Comparison of ENCODE assay signal across 1 cellular context in the genomic region with DNA sequence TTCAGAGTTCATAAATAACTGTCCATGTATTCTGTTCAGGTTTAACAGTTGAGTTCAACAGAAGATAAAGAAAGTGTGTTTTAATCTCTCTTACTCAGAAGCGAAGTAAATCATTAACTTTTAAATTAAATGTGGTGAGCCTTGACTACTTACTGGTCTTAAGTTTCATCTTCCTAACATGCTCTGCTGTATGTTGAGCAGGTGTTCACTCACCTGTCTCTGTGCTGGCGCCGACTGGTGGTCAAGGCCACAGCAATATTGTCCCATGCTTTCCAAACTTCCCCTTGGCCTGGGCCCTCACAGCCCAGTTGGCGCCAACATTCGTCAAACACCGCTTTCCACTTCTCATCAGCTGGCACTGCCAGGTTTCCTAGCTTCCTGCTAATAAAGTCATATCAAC.
TF ChIP-seq lines count a peak whose summit lies in the region.

No MANE protein-coding gene starts in this region.

TF ChIP-seq in GM12878, 131 proteins besides CTCF, POLR2A, EP300 and RAD21:
- TF ChIP-seq TAF1 (IDR thresholded peaks at IDR 0.05; ENCODE audit: borderline replicate concordance, low read depth, low read length): no peak
- TF ChIP-seq, protein P1, sequence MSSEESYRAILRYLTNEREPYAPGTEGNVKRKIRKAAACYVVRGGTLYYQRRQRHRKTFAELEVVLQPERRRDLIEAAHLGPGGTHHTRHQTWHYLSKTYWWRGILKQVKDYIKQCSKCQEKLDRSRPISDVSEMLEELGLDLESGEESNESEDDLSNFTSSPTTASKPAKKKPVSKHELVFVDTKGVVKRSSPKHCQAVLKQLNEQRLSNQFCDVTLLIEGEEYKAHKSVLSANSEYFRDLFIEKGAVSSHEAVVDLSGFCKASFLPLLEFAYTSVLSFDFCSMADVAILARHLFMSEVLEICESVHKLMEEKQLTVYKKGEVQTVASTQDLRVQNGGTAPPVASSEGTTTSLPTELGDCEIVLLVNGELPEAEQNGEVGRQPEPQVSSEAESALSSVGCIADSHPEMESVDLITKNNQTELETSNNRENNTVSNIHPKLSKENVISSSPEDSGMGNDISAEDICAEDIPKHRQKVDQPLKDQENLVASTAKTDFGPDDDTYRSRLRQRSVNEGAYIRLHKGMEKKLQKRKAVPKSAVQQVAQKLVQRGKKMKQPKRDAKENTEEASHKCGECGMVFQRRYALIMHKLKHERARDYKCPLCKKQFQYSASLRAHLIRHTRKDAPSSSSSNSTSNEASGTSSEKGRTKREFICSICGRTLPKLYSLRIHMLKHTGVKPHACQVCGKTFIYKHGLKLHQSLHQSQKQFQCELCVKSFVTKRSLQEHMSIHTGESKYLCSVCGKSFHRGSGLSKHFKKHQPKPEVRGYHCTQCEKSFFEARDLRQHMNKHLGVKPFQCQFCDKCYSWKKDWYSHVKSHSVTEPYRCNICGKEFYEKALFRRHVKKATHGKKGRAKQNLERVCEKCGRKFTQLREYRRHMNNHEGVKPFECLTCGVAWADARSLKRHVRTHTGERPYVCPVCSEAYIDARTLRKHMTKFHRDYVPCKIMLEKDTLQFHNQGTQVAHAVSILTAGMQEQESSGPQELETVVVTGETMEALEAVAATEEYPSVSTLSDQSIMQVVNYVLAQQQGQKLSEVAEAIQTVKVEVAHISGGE (CRISPR knock-in tag; IDR thresholded peaks at IDR 0.05): no peak
- no peak for TF ChIP-seq NBN (IDR thresholded peaks at IDR 0.05)
- no peak for TF ChIP-seq NRF1 (conservative IDR thresholded peaks at IDR 0.05; ENCODE audit: low read depth, low read length)
- TF ChIP-seq YY1 (IDR thresholded peaks at IDR 0.05; ENCODE audit: low read depth, low read length): no peak
- no peak for TF ChIP-seq BCL11A (IDR thresholded peaks at IDR 0.05; ENCODE audit: low read depth, low read length)
- no peak for TF ChIP-seq SMC3 (IDR thresholded peaks at IDR 0.05; ENCODE audit: borderline replicate concordance, low read length)
- TF ChIP-seq LARP7 (IDR thresholded peaks at IDR 0.05): no peak
- TF ChIP-seq, protein P2, sequence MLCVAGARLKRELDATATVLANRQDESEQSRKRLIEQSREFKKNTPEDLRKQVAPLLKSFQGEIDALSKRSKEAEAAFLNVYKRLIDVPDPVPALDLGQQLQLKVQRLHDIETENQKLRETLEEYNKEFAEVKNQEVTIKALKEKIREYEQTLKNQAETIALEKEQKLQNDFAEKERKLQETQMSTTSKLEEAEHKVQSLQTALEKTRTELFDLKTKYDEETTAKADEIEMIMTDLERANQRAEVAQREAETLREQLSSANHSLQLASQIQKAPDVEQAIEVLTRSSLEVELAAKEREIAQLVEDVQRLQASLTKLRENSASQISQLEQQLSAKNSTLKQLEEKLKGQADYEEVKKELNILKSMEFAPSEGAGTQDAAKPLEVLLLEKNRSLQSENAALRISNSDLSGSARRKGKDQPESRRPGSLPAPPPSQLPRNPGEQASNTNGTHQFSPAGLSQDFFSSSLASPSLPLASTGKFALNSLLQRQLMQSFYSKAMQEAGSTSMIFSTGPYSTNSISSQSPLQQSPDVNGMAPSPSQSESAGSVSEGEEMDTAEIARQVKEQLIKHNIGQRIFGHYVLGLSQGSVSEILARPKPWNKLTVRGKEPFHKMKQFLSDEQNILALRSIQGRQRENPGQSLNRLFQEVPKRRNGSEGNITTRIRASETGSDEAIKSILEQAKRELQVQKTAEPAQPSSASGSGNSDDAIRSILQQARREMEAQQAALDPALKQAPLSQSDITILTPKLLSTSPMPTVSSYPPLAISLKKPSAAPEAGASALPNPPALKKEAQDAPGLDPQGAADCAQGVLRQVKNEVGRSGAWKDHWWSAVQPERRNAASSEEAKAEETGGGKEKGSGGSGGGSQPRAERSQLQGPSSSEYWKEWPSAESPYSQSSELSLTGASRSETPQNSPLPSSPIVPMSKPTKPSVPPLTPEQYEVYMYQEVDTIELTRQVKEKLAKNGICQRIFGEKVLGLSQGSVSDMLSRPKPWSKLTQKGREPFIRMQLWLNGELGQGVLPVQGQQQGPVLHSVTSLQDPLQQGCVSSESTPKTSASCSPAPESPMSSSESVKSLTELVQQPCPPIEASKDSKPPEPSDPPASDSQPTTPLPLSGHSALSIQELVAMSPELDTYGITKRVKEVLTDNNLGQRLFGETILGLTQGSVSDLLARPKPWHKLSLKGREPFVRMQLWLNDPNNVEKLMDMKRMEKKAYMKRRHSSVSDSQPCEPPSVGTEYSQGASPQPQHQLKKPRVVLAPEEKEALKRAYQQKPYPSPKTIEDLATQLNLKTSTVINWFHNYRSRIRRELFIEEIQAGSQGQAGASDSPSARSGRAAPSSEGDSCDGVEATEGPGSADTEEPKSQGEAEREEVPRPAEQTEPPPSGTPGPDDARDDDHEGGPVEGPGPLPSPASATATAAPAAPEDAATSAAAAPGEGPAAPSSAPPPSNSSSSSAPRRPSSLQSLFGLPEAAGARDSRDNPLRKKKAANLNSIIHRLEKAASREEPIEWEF (IDR thresholded peaks at IDR 0.05; ENCODE audit: insufficient replicate concordance, low read depth, low read length): no peak
- TF ChIP-seq EED (IDR thresholded peaks at IDR 0.05; ENCODE audit: low read depth): no peak
- TF ChIP-seq CHD2 (IDR thresholded peaks at IDR 0.05; ENCODE audit: borderline replicate concordance, low read depth, low read length): no peak
- TF ChIP-seq KLF5 (IDR thresholded peaks at IDR 0.05; ENCODE audit: partially characterized antibody): no peak
- no peak for TF ChIP-seq ETV6 (conservative IDR thresholded peaks at IDR 0.05 in 1 of 2, IDR thresholded peaks at IDR 0.05 in 1 of 2; ENCODE audit: borderline replicate concordance in 1 of 2, low read depth in 1 of 2)
- no peak for TF ChIP-seq SUZ12 (IDR thresholded peaks at IDR 0.05; ENCODE audit: unreplicated experiment)
- TF ChIP-seq BACH1 (IDR thresholded peaks at IDR 0.05; ENCODE audit: borderline replicate concordance): no peak
- TF ChIP-seq, protein P3, sequence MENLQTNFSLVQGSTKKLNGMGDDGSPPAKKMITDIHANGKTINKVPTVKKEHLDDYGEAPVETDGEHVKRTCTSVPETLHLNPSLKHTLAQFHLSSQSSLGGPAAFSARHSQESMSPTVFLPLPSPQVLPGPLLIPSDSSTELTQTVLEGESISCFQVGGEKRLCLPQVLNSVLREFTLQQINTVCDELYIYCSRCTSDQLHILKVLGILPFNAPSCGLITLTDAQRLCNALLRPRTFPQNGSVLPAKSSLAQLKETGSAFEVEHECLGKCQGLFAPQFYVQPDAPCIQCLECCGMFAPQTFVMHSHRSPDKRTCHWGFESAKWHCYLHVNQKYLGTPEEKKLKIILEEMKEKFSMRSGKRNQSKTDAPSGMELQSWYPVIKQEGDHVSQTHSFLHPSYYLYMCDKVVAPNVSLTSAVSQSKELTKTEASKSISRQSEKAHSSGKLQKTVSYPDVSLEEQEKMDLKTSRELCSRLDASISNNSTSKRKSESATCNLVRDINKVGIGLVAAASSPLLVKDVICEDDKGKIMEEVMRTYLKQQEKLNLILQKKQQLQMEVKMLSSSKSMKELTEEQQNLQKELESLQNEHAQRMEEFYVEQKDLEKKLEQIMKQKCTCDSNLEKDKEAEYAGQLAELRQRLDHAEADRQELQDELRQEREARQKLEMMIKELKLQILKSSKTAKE (IDR thresholded peaks at IDR 0.05; ENCODE audit: low read depth, poor library complexity, severe bottlenecking): no peak
- TF ChIP-seq IKZF2 (IDR thresholded peaks at IDR 0.05): no peak
- no peak for TF ChIP-seq CBX5 (IDR thresholded peaks at IDR 0.05; ENCODE audit: low read depth)
